ENCODE assay signal across 1 cellular context in the genomic region with DNA sequence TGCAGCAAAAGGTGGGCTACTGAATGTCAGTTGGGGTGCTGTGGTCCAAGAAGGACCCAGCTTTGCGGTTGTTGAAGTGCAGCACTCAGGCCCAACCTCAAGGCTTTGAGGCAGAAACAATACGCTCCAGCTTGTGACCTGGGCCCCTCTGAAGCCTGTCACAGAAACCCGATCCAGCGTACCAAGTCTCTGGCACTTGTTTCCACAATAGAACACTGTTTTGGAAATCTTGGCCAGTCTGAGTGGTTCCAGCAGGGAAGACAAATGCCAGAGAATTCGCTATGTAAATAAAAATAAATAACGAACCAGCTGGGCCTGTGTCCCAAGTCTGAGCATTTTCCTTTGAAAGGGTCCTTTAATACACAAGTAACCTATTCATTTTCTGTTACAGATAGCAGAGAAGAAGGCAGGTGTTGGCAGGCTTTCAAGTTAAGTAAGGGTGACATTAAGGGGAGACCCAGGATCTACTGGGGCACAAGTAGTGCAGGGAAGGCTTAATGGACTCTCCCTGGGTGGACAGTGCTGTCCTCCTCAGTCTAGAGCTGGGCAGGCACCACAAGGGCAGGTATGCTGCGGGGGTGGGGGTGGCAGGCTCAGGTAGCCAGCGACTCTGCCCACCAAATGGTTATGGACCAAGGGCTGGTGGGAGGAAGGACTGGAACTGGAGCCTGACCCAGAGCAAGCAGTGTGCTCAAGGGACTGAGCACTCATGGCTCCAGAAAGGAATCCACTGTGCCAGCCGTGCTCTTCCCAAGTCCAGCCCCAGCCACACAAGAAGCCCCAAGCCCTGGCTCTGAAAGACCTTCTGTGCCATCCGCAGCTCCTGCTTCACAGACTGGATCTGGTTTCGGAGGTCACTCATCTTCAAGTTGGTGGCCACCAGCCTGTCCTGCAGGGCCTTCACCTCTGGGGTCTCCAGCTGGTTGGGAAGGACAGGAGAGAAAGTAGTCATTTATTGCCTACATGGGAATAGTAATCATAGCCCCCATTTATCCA.
TF ChIP-seq lines count a peak whose summit lies in the region.

No MANE protein-coding gene starts in this region.

TF ChIP-seq in WTC11, 78 proteins besides CTCF, POLR2A, EP300 and RAD21 (continued from another document):
- TF ChIP-seq, protein P1, sequence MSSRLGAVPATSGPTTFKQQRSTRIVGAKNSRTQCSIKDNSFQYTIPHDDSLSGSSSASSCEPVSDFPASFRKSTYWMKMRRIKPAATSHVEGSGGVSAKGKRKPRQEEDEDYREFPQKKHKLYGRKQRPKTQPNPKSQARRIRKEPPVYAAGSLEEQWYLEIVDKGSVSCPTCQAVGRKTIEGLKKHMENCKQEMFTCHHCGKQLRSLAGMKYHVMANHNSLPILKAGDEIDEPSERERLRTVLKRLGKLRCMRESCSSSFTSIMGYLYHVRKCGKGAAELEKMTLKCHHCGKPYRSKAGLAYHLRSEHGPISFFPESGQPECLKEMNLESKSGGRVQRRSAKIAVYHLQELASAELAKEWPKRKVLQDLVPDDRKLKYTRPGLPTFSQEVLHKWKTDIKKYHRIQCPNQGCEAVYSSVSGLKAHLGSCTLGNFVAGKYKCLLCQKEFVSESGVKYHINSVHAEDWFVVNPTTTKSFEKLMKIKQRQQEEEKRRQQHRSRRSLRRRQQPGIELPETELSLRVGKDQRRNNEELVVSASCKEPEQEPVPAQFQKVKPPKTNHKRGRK (CRISPR knock-in tag; IDR thresholded peaks at IDR 0.05; ENCODE audit: borderline replicate concordance), result no peak
- TF ChIP-seq, protein P2, sequence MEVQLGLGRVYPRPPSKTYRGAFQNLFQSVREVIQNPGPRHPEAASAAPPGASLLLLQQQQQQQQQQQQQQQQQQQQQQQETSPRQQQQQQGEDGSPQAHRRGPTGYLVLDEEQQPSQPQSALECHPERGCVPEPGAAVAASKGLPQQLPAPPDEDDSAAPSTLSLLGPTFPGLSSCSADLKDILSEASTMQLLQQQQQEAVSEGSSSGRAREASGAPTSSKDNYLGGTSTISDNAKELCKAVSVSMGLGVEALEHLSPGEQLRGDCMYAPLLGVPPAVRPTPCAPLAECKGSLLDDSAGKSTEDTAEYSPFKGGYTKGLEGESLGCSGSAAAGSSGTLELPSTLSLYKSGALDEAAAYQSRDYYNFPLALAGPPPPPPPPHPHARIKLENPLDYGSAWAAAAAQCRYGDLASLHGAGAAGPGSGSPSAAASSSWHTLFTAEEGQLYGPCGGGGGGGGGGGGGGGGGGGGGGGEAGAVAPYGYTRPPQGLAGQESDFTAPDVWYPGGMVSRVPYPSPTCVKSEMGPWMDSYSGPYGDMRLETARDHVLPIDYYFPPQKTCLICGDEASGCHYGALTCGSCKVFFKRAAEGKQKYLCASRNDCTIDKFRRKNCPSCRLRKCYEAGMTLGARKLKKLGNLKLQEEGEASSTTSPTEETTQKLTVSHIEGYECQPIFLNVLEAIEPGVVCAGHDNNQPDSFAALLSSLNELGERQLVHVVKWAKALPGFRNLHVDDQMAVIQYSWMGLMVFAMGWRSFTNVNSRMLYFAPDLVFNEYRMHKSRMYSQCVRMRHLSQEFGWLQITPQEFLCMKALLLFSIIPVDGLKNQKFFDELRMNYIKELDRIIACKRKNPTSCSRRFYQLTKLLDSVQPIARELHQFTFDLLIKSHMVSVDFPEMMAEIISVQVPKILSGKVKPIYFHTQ (CRISPR knock-in tag; IDR thresholded peaks at IDR 0.05), result no peak
- TF ChIP-seq, protein P3, sequence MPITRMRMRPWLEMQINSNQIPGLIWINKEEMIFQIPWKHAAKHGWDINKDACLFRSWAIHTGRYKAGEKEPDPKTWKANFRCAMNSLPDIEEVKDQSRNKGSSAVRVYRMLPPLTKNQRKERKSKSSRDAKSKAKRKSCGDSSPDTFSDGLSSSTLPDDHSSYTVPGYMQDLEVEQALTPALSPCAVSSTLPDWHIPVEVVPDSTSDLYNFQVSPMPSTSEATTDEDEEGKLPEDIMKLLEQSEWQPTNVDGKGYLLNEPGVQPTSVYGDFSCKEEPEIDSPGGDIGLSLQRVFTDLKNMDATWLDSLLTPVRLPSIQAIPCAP (CRISPR knock-in tag; IDR thresholded peaks at IDR 0.05), result no peak
